In the genomic region with DNA sequence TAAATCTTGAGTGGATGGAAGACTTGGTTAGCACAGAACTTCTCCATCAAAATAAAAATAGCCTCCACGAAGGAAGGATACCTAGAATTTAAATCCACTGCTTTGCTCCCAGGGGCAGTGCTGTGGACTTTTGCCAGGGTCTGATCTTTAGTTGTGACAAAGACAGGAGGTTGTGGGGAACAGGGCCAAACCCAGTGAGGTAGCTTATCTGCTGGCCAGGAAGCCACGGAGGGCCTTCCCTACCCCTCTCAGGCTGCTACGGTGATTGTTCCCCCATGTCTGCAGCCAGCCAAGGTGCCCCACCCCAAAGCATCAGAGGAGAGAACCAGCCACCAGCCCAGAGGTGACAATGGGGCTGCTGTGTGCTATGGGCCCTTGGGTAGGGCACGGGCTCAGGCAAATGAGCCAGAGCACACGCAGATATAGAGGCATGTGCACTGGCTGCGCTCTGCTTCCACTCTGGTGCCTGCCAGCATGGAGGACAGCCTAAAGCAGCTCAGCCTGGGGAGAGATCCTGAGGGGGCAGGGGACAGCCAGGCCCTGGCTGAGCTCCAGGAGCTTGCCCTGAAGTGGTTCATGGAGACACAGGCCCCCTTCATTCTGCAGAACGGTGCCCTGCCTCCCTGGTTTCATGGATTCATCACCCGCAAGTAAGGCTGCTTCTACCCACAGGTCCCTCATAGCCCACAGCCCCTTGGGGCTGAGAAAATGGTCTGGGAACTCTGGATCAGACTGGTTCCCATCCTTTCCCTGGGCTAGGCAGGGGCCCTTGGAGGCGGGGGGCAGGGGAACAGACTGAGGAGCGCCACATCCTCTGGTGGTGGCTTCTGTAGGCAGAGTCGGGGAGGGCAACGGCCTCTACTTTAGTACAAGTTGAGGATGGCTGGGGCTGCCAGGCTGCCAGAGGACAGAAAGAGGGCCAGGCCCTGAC, we compare ENCODE assay signal across 18 cellular contexts. TPM values are rescaled to one million over a fixed set of nuclear protein-coding genes. Genes with fewer than 3 reads are reported as not detected.
DNase-seq lines count a peak whose midpoint lies in the region; ATAC-seq, FAIRE-seq and TF ChIP-seq lines count a peak whose summit lies in the region.
"Had no signal": no experiment of that assay in that cellular context is flagged by ENCODE, and none has a peak within 500 bp of the region (broad histone marks: within the 10 kb centered on the region; RNA-seq: fewer than 3 reads in every experiment).

SH2D7 (plus strand) TSS at position 451 of the 931 bp plus-strand sequence; CDS start at position 475, 24 bp downstream.

- H3K36me3 Mint-ChIP-seq in astrocyte (ENCODE audit: low read depth, unreplicated experiment) = no peaks in the 10 kb centered on the region
- H3K36me3 Mint-ChIP-seq in mesothelial cell of epicardium = no peaks in the 10 kb centered on the region
- H3K36me3 Mint-ChIP-seq: natural killer cell had no signal

- H4K20me1 ChIP-seq in astrocyte (ENCODE audit: insufficient read depth, low read length) = no peaks in the 10 kb centered on the region

- H3K4me3 Mint-ChIP-seq in astrocyte (ENCODE audit: unreplicated experiment) (no peak within 1 kb of the TSS), mesothelial cell of epicardium (no peak within 1 kb of the TSS)
- H3K4me3 Mint-ChIP-seq: natural killer cell had no signal

- H3K27ac Mint-ChIP-seq in astrocyte (ENCODE audit: unreplicated experiment) (no peak within 1 kb of the TSS), mesothelial cell of epicardium (peak within 1 kb of the TSS; percentile 47)
- H3K27ac Mint-ChIP-seq: natural killer cell had no signal

- no peaks in the 10 kb centered on the region for H3K79me2 ChIP-seq in astrocyte (ENCODE audit: insufficient read depth, low read length)

- H3K9ac ChIP-seq in astrocyte (ENCODE audit: low read length) = no peak within 1 kb of the TSS

- H2AFZ ChIP-seq in astrocyte (ENCODE audit: low read depth, low read length) = no peak within 1 kb of the TSS

- TF ChIP-seq EP300 in upper lobe of left lung (IDR thresholded peaks at IDR 0.05) = no peak

- TF ChIP-seq CTCF in astrocyte (IDR thresholded peaks at IDR 0.05; ENCODE audit: insufficient read depth, low read depth, low read length) (no peak), mesothelial cell of epicardium (IDR thresholded peaks at IDR 0.05; ENCODE audit: unreplicated experiment) (no peak), upper lobe of left lung (IDR thresholded peaks at IDR 0.05) (no peak)

- DNase-seq in activated effector memory CD4-positive, alpha-beta T cell treated with anti-CD3 and anti-CD28 coated beads, Interleukin-2, amount 50 U/mL, for 16 hours = peak; percentile 58
- no peak for DNase-seq in activated effector memory CD4-positive, alpha-beta T cell treated with Interleukin-2 at 50 U/mL for 16 hours
- peak; percentile 18 for DNase-seq in astrocyte (ENCODE audit: low read depth)
- no peak for DNase-seq in mesothelial cell of epicardium (ENCODE audit: low spot score in 2 of 2, unreplicated experiment in 2 of 2)
- DNase-seq in upper lobe of left lung = peak in 1 of 2 donors; percentile 15
- DNase-seq in NCI-H510A (lab: John Stamatoyannopoulos, UW) = no peak
- DNase-seq in hippocampal formation (lab: John Stamatoyannopoulos, UW) = no peak
- DNase-seq in stimulated activated CD8-positive, alpha-beta memory T cell treated with anti-CD3 and anti-CD28 coated beads, Interleukin-4, amount 100 ng/mL, for 48 hours = no peak
- DNase-seq: activated T-cell treated with anti-CD3 and anti-CD28 coated beads, Interleukin-2, amount 50 U/mL, for 48 hours; erythroblast; natural killer cell; NCI-H1105 treated with DMSO at 0.1 percent for 48 hours; stimulated activated naive CD4-positive, alpha-beta T cell treated with Interleukin-2 at 50 U/mL for 16 hours; SW 1271 had no signal

- no peak for TF ChIP-seq POLR2A in upper lobe of left lung (IDR thresholded peaks at IDR 0.05)

- peaks cover 11% of the 10 kb centered on the region for H3K4me1 ChIP-seq in astrocyte (ENCODE audit: insufficient read depth, low read length)
- peaks cover 5 to 25% (median 11%) of the 10 kb centered on the region in 4 donors for H3K4me1 ChIP-seq in upper lobe of left lung

- H3K27ac ChIP-seq in astrocyte (ENCODE audit: low read depth, low read length) (no peak within 1 kb of the TSS), upper lobe of left lung (peak within 1 kb of the TSS in 3 of 4 donors; percentile 4 to 59 (median 25))
- H3K27ac ChIP-seq: skin epidermis had no signal

- no peaks in the 10 kb centered on the region for H3K36me3 ChIP-seq in astrocyte (ENCODE audit: insufficient read depth, low read length)
- H3K36me3 ChIP-seq in upper lobe of left lung = no peaks in the 10 kb centered on the region

- peak within 1 kb of the TSS; percentile 5 for H3K4me2 ChIP-seq in astrocyte (ENCODE audit: low read length)

- no peaks in the 10 kb centered on the region for H3K9me3 Mint-ChIP-seq in astrocyte (ENCODE audit: unreplicated experiment)
- no peaks in the 10 kb centered on the region for H3K9me3 Mint-ChIP-seq in mesothelial cell of epicardium
- H3K9me3 Mint-ChIP-seq: natural killer cell had no signal

- FAIRE-seq in astrocyte (lab: Jason Lieb, UNC) = no peak
- FAIRE-seq: H1 had no signal

- no peak for ATAC-seq in upper lobe of left lung (ENCODE audit: low FRiP score in 2 of 2)
- ATAC-seq: activated CD4-positive, CD25-positive, alpha-beta regulatory T cell treated with anti-CD3 and anti-CD28 coated beads, Interleukin-2, amount 50 U/mL, for 24 hours had no signal

- H3K27me3 Mint-ChIP-seq in astrocyte (ENCODE audit: low read depth, unreplicated experiment) (peaks cover 34% of the 10 kb centered on the region), mesothelial cell of epicardium (ENCODE audit: low read depth) (no peaks in the 10 kb centered on the region)

- H3K4me1 Mint-ChIP-seq in astrocyte (ENCODE audit: low read depth, unreplicated experiment) (peaks cover 9% of the 10 kb centered on the region), mesothelial cell of epicardium (peaks cover 10% of the 10 kb centered on the region)

- H3K9me3 ChIP-seq in astrocyte (ENCODE audit: insufficient read depth, low read depth, low read length) = no peaks in the 10 kb centered on the region
- H3K9me3 ChIP-seq in upper lobe of left lung = no peaks in the 10 kb centered on the region

- H3K4me3 ChIP-seq in astrocyte (ENCODE audit: insufficient read depth, low read depth, low read length) (no peak within 1 kb of the TSS), upper lobe of left lung (no peak within 1 kb of the TSS)
- H3K4me3 ChIP-seq: coronary artery, skin epidermis had no signal

- H3K27me3 ChIP-seq in astrocyte (ENCODE audit: insufficient read depth, low read length) = no peaks in the 10 kb centered on the region
- H3K27me3 ChIP-seq in upper lobe of left lung = no peaks in the 10 kb centered on the region

- 65 to 70% methylated on average over 9 to 12 of the region's 12 CpGs for WGBS in upper lobe of left lung, 2 donors

RNA-seq across cellular contexts. Expression of gene SH2D7, which starts in this region (rescaled TPM):
- not detected in 2 replicates for total RNA-seq in astrocyte
- not detected in 3 replicates for total RNA-seq in mesothelial cell of epicardium
- under 1 TPM in 1 of 6 donors, not detected in 5; 0.09 TPM for total RNA-seq in upper lobe of left lung
- total RNA-seq: H1, natural killer cell had no signal

Comparison
In these comparisons a context has a peak if more than half of its experiments do, and no peak if none do; other contexts are left out.
1. Peak in DNase-seq and H3K4me2 ChIP-seq in astrocyte; RNA of the gene not detected or under 1 TPM.